ENCODE assay signal across 1 cellular context in genomic region chr6:24991748-24992467, GRCh38.
TF ChIP-seq lines count a peak whose summit lies in the region.

No MANE protein-coding gene starts in this region.

TF ChIP-seq in K562, 482 proteins besides CTCF, POLR2A, EP300 and RAD21 (continued from another document):
- TF ChIP-seq GTF3C2 (IDR thresholded peaks at IDR 0.05; ENCODE audit: borderline replicate concordance, extremely low read depth, insufficient read length): no peak
- no peak for TF ChIP-seq RBFOX2 (IDR thresholded peaks at IDR 0.05; ENCODE audit: low read depth, low read length)
- no peak for TF ChIP-seq ZNF146 (CRISPR knock-in tag; IDR thresholded peaks at IDR 0.05; ENCODE audit: unreplicated experiment)
- no peak for TF ChIP-seq ZNF277 (CRISPR knock-in tag; IDR thresholded peaks at IDR 0.05; ENCODE audit: borderline replicate concordance)
- TF ChIP-seq CEBPZ (IDR thresholded peaks at IDR 0.05; ENCODE audit: borderline replicate concordance, low read depth, low read length): no peak
- no peak for TF ChIP-seq PHB (CRISPR knock-in tag; IDR thresholded peaks at IDR 0.05)
- TF ChIP-seq FOXK1 (CRISPR knock-in tag; IDR thresholded peaks at IDR 0.05; ENCODE audit: borderline replicate concordance): no peak
- TF ChIP-seq TSC22D4 (tag; IDR thresholded peaks at IDR 0.05): no peak
- no peak for TF ChIP-seq NEUROD1 (IDR thresholded peaks at IDR 0.05; ENCODE audit: borderline replicate concordance, low read depth, low read length, partially characterized antibody)
- 0 out of 2 replicates have a peak, but pooled peaks have one; percentile 7 for TF ChIP-seq KLF16 (IDR thresholded peaks at IDR 0.05)
- TF ChIP-seq SAFB2 (IDR thresholded peaks at IDR 0.05; ENCODE audit: borderline replicate concordance, low read depth, low read length, severe bottlenecking): no peak
- no peak for TF ChIP-seq KLF6 (CRISPR knock-in tag; IDR thresholded peaks at IDR 0.05; ENCODE audit: borderline replicate concordance)
- TF ChIP-seq MAZ (CRISPR knock-in tag; conservative IDR thresholded peaks at IDR 0.05 in 1 of 2, IDR thresholded peaks at IDR 0.05 in 1 of 2): 0 out of 4 replicates have a peak, but pooled peaks of 1 of the 2 experiments have one; percentile 14
TF ChIP-seq in K562: peak in this region for 5.
